In genomic region chr1:36155560-36156328, GRCh38 we compare ENCODE assay signal across 1 cellular context.
A peak's percentile ranks its signal among the peaks of the same experiment; 100 is the strongest.
TF ChIP-seq lines count a peak whose summit lies in the region.

Gene MAP7D1, plus strand, starts transcription at chr1:36156160. Its CDS starts 258 bp downstream, at chr1:36156418.

TF ChIP-seq in WTC11, 78 proteins besides CTCF, POLR2A, EP300 and RAD21 (continued from another document):
- TF ChIP-seq PRDM15 (CRISPR knock-in tag; IDR thresholded peaks at IDR 0.05), result peak; percentile 45; the same call in 1 of the 2 replicates
- 0 out of 2 replicates have a peak, but pooled peaks have one; percentile 39 for TF ChIP-seq IRF1 (CRISPR knock-in tag; IDR thresholded peaks at IDR 0.05)
- no peak for TF ChIP-seq ATF6 (CRISPR knock-in tag; IDR thresholded peaks at IDR 0.05)
- TF ChIP-seq ETV6 (CRISPR knock-in tag; IDR thresholded peaks at IDR 0.05), result 0 out of 2 replicates have a peak, but pooled peaks have one; percentile 58
- no peak for TF ChIP-seq ZNF416 (CRISPR knock-in tag; IDR thresholded peaks at IDR 0.05)
- TF ChIP-seq GRHL2 (CRISPR knock-in tag; IDR thresholded peaks at IDR 0.05; ENCODE audit: insufficient replicate concordance, severe bottlenecking), result no peak
- 0 out of 2 replicates have a peak, but pooled peaks have one; percentile 11 for TF ChIP-seq HMGXB4 (CRISPR knock-in tag; IDR thresholded peaks at IDR 0.05)
- no peak for TF ChIP-seq CREB1 (CRISPR knock-in tag; IDR thresholded peaks at IDR 0.05)
- peak; percentile 16; the same call in 1 of the 2 replicates for TF ChIP-seq ZNF263 (CRISPR knock-in tag; IDR thresholded peaks at IDR 0.05; ENCODE audit: low read depth)
- peak; percentile 24; the same call in 1 of the 2 replicates for TF ChIP-seq FOXK1 (CRISPR knock-in tag; IDR thresholded peaks at IDR 0.05)
- TF ChIP-seq TEAD1 (CRISPR knock-in tag; IDR thresholded peaks at IDR 0.05), result no peak
- no peak for TF ChIP-seq ZNF671 (CRISPR knock-in tag; IDR thresholded peaks at IDR 0.05)
- no peak for TF ChIP-seq ATF1 (CRISPR knock-in tag; IDR thresholded peaks at IDR 0.05)
- TF ChIP-seq E2F1 (CRISPR knock-in tag; IDR thresholded peaks at IDR 0.05), result no peak
- no peak for TF ChIP-seq ZNF281 (CRISPR knock-in tag; IDR thresholded peaks at IDR 0.05)
- no peak for TF ChIP-seq NR2C2 (CRISPR knock-in tag; IDR thresholded peaks at IDR 0.05)
- TF ChIP-seq FOXP4 (CRISPR knock-in tag; IDR thresholded peaks at IDR 0.05), result no peak
- no peak for TF ChIP-seq ZNF425 (CRISPR knock-in tag; conservative IDR thresholded peaks at IDR 0.05)
- no peak for TF ChIP-seq ZNF138 (CRISPR knock-in tag; conservative IDR thresholded peaks at IDR 0.05)
- no peak for TF ChIP-seq TP53 (CRISPR knock-in tag; IDR thresholded peaks at IDR 0.05)
- no peak for TF ChIP-seq HMGA2 (CRISPR knock-in tag; IDR thresholded peaks at IDR 0.05)
- TF ChIP-seq OVOL2 (CRISPR knock-in tag; IDR thresholded peaks at IDR 0.05; ENCODE audit: borderline replicate concordance), result no peak
